Comparison of ENCODE assay signal across 9 cellular contexts in genomic region chr18:903703-904102, GRCh38. TPM values are rescaled to one million over a fixed set of nuclear protein-coding genes. Genes with fewer than 3 reads are reported as not detected.
DNase-seq lines count a peak whose midpoint lies in the region; ATAC-seq, FAIRE-seq and TF ChIP-seq lines count a peak whose summit lies in the region.
"Had no signal": no experiment of that assay in that cellular context is flagged by ENCODE, and none has a peak within 500 bp of the region (broad histone marks: within the 10 kb centered on the region; RNA-seq: fewer than 3 reads in every experiment).

No MANE protein-coding gene starts in this region.

- POLR2A ChIA-PET in MCF 10A (lab: Yijun Ruan, JAX), result no interaction called here

- no peak overlapping the region for H3K27ac ChIP-seq in breast epithelium

- H3K27me3 ChIP-seq in breast epithelium, result peaks cover 13 to 82% of the 10 kb centered on the region in 2 donors

- no peak for FAIRE-seq in D721Med (lab: Jason Lieb, UNC)

- H3K36me3 Mint-ChIP-seq in MCF 10A (ENCODE audit: insufficient read depth, unreplicated experiment), result no peaks in the 10 kb centered on the region
- H3K36me3 Mint-ChIP-seq in T-helper 1 cell treated with Interleukin-12 subunit alpha and Interleukin-12 subunit beta and Interleukin-4 antibody, amounts not matched to agents 30 μg/mL and 1 μg/mL, for 36 hours (ENCODE audit: low read depth), result peaks cover under 1% of the 10 kb centered on the region
- no peaks in the 10 kb centered on the region for H3K36me3 Mint-ChIP-seq in progenitor cell of endocrine pancreas (ENCODE audit: insufficient read depth)

- peak; percentile 49 for DNase-seq in MCF 10A (ENCODE audit: unreplicated experiment)
- DNase-seq in breast epithelium (ENCODE audit: low spot score in 2 of 2), result no peak
- DNase-seq in epithelial cell of esophagus (ENCODE audit: low read depth), result peak; percentile 59
- peak; percentile 83 for DNase-seq in progenitor cell of endocrine pancreas (ENCODE audit: low spot score, unreplicated experiment)
- no peak for DNase-seq in D721Med (ENCODE audit: insufficient read length, low spot score)

- no peaks in the 10 kb centered on the region for H3K4me1 Mint-ChIP-seq in MCF 10A (ENCODE audit: insufficient read depth, unreplicated experiment)
- H3K4me1 Mint-ChIP-seq in T-helper 1 cell treated with Interleukin-12 subunit alpha and Interleukin-12 subunit beta and Interleukin-4 antibody, amounts not matched to agents 30 μg/mL and 1 μg/mL, for 36 hours (ENCODE audit: low read depth), result peaks cover 5% of the 10 kb centered on the region
- peaks cover 3% of the 10 kb centered on the region for H3K4me1 Mint-ChIP-seq in progenitor cell of endocrine pancreas (ENCODE audit: low read depth)

- ATAC-seq in HG02885 (IDR thresholded peaks at IDR 0.05; ENCODE audit: poor library complexity, unreplicated experiment) (no peak), HG03565 (IDR thresholded peaks at IDR 0.05; ENCODE audit: unreplicated experiment) (no peak)
- ATAC-seq: left colon had no signal

- H3K4me3 ChIP-seq in breast epithelium (no peak overlapping the region), epithelial cell of esophagus (ENCODE audit: low read length) (no peak overlapping the region)

- H3K4me3 Mint-ChIP-seq in MCF 10A (ENCODE audit: unreplicated experiment) (no peak overlapping the region), progenitor cell of endocrine pancreas (ENCODE audit: low read depth) (no peak overlapping the region)
- no peak overlapping the region for H3K4me3 Mint-ChIP-seq in T-helper 1 cell treated with Interleukin-12 subunit alpha and Interleukin-12 subunit beta and Interleukin-4 antibody, amounts not matched to agents 30 μg/mL and 1 μg/mL, for 36 hours

- H3K9me3 ChIP-seq in breast epithelium, result no peaks in the 10 kb centered on the region

- peaks cover 7 to 17% of the 10 kb centered on the region in 2 donors for H3K4me1 ChIP-seq in breast epithelium

- no peak overlapping the region for H3K27ac Mint-ChIP-seq in MCF 10A (ENCODE audit: low read depth, unreplicated experiment)
- H3K27ac Mint-ChIP-seq in T-helper 1 cell treated with Interleukin-12 subunit alpha and Interleukin-12 subunit beta and Interleukin-4 antibody, amounts not matched to agents 30 μg/mL and 1 μg/mL, for 36 hours, result peak overlapping the region; percentile 55
- H3K27ac Mint-ChIP-seq in progenitor cell of endocrine pancreas, result no peak overlapping the region

- intact Hi-C loops in MCF 10A (cut with micrococcal nuclease) (no loop called here), breast epithelium (cut with DNase I; ENCODE audit: low total_unique reads) (no loop called here)

- H3K36me3 ChIP-seq in breast epithelium, result no peaks in the 10 kb centered on the region

- no TSS peak for BruUV-seq in MCF 10A (replicated peaks; lab: Mats Ljungman, UMichigan)

- no peak for TF ChIP-seq POLR2A in breast epithelium (IDR thresholded peaks at IDR 0.05)

- CTCF ChIA-PET in MCF 10A (lab: Yijun Ruan, JAX), result interaction anchor here (0.9 to 1.0 kb wide), 2 partner anchors 40 to 59 kb away, joined by 3 to 4 read pairs; no protein-coding TSS in a partner anchor

- no peak for TF ChIP-seq CTCF in MCF 10A (IDR thresholded peaks at IDR 0.05; ENCODE audit: unreplicated experiment)
- TF ChIP-seq CTCF in breast epithelium (IDR thresholded peaks at IDR 0.05), result no peak
- TF ChIP-seq CTCF in epithelial cell of esophagus (IDR thresholded peaks at IDR 0.05; ENCODE audit: insufficient read depth, low read depth, low read length, missing control alignments), result no peak
- TF ChIP-seq CTCF in progenitor cell of endocrine pancreas (IDR thresholded peaks at IDR 0.05; ENCODE audit: unreplicated experiment), result no peak
- no peak for TF ChIP-seq CTCF in D721Med (IDR thresholded peaks at IDR 0.05; ENCODE audit: insufficient read depth, missing control alignments)

- H3K27me3 Mint-ChIP-seq in MCF 10A (ENCODE audit: insufficient read depth, unreplicated experiment), result peaks cover 47% of the 10 kb centered on the region
- peaks cover 75% of the 10 kb centered on the region for H3K27me3 Mint-ChIP-seq in T-helper 1 cell treated with Interleukin-12 subunit alpha and Interleukin-12 subunit beta and Interleukin-4 antibody, amounts not matched to agents 30 μg/mL and 1 μg/mL, for 36 hours (ENCODE audit: low read depth)
- peaks cover 88% of the 10 kb centered on the region for H3K27me3 Mint-ChIP-seq in progenitor cell of endocrine pancreas

- H3K9me3 Mint-ChIP-seq in MCF 10A (ENCODE audit: unreplicated experiment), result no peaks in the 10 kb centered on the region
- no peaks in the 10 kb centered on the region for H3K9me3 Mint-ChIP-seq in T-helper 1 cell treated with Interleukin-12 subunit alpha and Interleukin-12 subunit beta and Interleukin-4 antibody, amounts not matched to agents 30 μg/mL and 1 μg/mL, for 36 hours
- H3K9me3 Mint-ChIP-seq in progenitor cell of endocrine pancreas (ENCODE audit: low read depth), result no peaks in the 10 kb centered on the region

RNA-seq across cellular contexts. Expression of gene ADCYAP1, which starts 1.0 kb away (rescaled TPM):
- not detected in 2 replicates for total RNA-seq in MCF 10A (2022)
- 1 to 10 TPM in 1 of 3 donors, under 1 TPM in 1, not detected in 1; 0.33 to 1.2 TPM for total RNA-seq in breast epithelium
- total RNA-seq in progenitor cell of endocrine pancreas, result 0.11 TPM in 1 of 2 replicates, not detected in the other

Comparison
In these comparisons a context has a peak if more than half of its experiments do, and no peak if none do; other contexts are left out.
1. DNase-seq: peak in MCF 10A (single experiment), epithelial cell of esophagus (single experiment) and progenitor cell of endocrine pancreas (single experiment); none in breast epithelium (0 of 2) and D721Med (single experiment).